In genomic region chr20:64077541-64077875, GRCh38 we compare ENCODE assay signal across 10 cellular contexts. TPM values are rescaled to one million over a fixed set of nuclear protein-coding genes. Genes with fewer than 3 reads are reported as not detected.
DNase-seq lines count a peak whose midpoint lies in the region; ATAC-seq and TF ChIP-seq lines count a peak whose summit lies in the region.
"Had no signal": no experiment of that assay in that cellular context is flagged by ENCODE, and none has a peak within 500 bp of the region (broad histone marks: within the 10 kb centered on the region; RNA-seq: fewer than 3 reads in every experiment).

No MANE protein-coding gene starts in this region.

- peaks cover 2% of the 10 kb centered on the region for H3K27me3 Mint-ChIP-seq in activated T-helper 1 cell treated with anti-CD3 and anti-CD28 coated beads, Interleukin-12 subunit alpha, Interleukin-12 subunit beta, Interleukin-2, Interleukin-4 antibody, amounts not matched to agents 30 ng/mL and 10 ng/mL and 1 ng/mL, durations not matched to agents 14 hours and 24 hours and 36 hours (ENCODE audit: insufficient read depth)

- H3K9ac ChIP-seq in BLaER1 (peak overlapping the region; percentile 92), mucosa of stomach (ENCODE audit: low read length) (peak overlapping the region; percentile 3)

- ATAC-seq in esophagus mucosa (no peak), omental fat pad (ENCODE audit: low FRiP score) (no peak)

- H4K20me1 ChIP-seq in BLaER1 = peaks cover 17% of the 10 kb centered on the region; the same call in 1 of the 2 replicates

- peaks cover 19% of the 10 kb centered on the region for H3K4me1 Mint-ChIP-seq in activated T-helper 1 cell treated with anti-CD3 and anti-CD28 coated beads, Interleukin-12 subunit alpha, Interleukin-12 subunit beta, Interleukin-2, Interleukin-4 antibody, amounts not matched to agents 30 ng/mL and 10 ng/mL and 1 ng/mL, durations not matched to agents 14 hours and 24 hours and 36 hours (ENCODE audit: low read depth)

- peak overlapping the region; percentile 84 for H3K27ac Mint-ChIP-seq in activated T-helper 1 cell treated with anti-CD3 and anti-CD28 coated beads, Interleukin-12 subunit alpha, Interleukin-12 subunit beta, Interleukin-2, Interleukin-4 antibody, amounts not matched to agents 30 ng/mL and 10 ng/mL and 1 ng/mL, durations not matched to agents 14 hours and 24 hours and 36 hours

- H3K36me3 ChIP-seq in BLaER1 (peaks cover 21% of the 10 kb centered on the region), mucosa of stomach (ENCODE audit: control insufficient read depth, insufficient read depth, low read length) (no peaks in the 10 kb centered on the region)

- peaks cover 90% of the 10 kb centered on the region for H3K4me1 ChIP-seq in BLaER1
- H3K4me1 ChIP-seq in mucosa of stomach (ENCODE audit: control insufficient read depth, insufficient read depth, low read length) = peaks cover 14% of the 10 kb centered on the region

- TF ChIP-seq CTCF in GM12875 (IDR thresholded peaks at IDR 0.05; ENCODE audit: borderline replicate concordance, insufficient read depth, low read depth, low read length) = no peak
- TF ChIP-seq CTCF in omental fat pad (IDR thresholded peaks at IDR 0.05) = no peak

- H3K4me3 Mint-ChIP-seq in activated T-helper 1 cell treated with anti-CD3 and anti-CD28 coated beads, Interleukin-12 subunit alpha, Interleukin-12 subunit beta, Interleukin-2, Interleukin-4 antibody, amounts not matched to agents 30 ng/mL and 10 ng/mL and 1 ng/mL, durations not matched to agents 14 hours and 24 hours and 36 hours = peak overlapping the region; percentile 93

- peak overlapping the region; percentile 99 for H3K4me2 ChIP-seq in BLaER1

- H3K4me3 ChIP-seq in BLaER1 (peak overlapping the region; percentile 86), GM12875 (ENCODE audit: low read depth, low read length) (peak overlapping the region; percentile 71), mucosa of stomach (ENCODE audit: low read length) (no peak overlapping the region)

- H3K9me3 ChIP-seq in BLaER1 (no peaks in the 10 kb centered on the region), mucosa of stomach (ENCODE audit: control insufficient read depth, low read length) (no peaks in the 10 kb centered on the region)

- H3K9me3 Mint-ChIP-seq in activated T-helper 1 cell treated with anti-CD3 and anti-CD28 coated beads, Interleukin-12 subunit alpha, Interleukin-12 subunit beta, Interleukin-2, Interleukin-4 antibody, amounts not matched to agents 30 ng/mL and 10 ng/mL and 1 ng/mL, durations not matched to agents 14 hours and 24 hours and 36 hours = no peaks in the 10 kb centered on the region

- no peaks in the 10 kb centered on the region for H3K27me3 ChIP-seq in BLaER1
- H3K27me3 ChIP-seq in mucosa of stomach (ENCODE audit: control insufficient read depth, insufficient read depth, low read length) = peaks cover 23% of the 10 kb centered on the region

- peaks cover 9% of the 10 kb centered on the region for H3K36me3 Mint-ChIP-seq in activated T-helper 1 cell treated with anti-CD3 and anti-CD28 coated beads, Interleukin-12 subunit alpha, Interleukin-12 subunit beta, Interleukin-2, Interleukin-4 antibody, amounts not matched to agents 30 ng/mL and 10 ng/mL and 1 ng/mL, durations not matched to agents 14 hours and 24 hours and 36 hours (ENCODE audit: low read depth)

- DNase-seq in activated T-helper 1 cell treated with anti-CD3 and anti-CD28 coated beads, Interleukin-12 subunit alpha, Interleukin-12 subunit beta, Interleukin-2, Interleukin-4 antibody, amounts not matched to agents 30 ng/mL and 10 ng/mL and 1 ng/mL, durations not matched to agents 14 hours and 24 hours and 36 hours (ENCODE audit: low spot score) = no peak
- DNase-seq in HK-2 (ENCODE audit: unreplicated experiment) = no peak
- DNase-seq in effector CD8-positive, alpha-beta T cell (lab: John Stamatoyannopoulos, UW) = no peak
- DNase-seq in omental fat pad (ENCODE audit: low spot score) = no peak

- intact Hi-C loops in activated T-helper 1 cell treated with anti-CD3 and anti-CD28 coated beads, Interleukin-12 subunit alpha, Interleukin-12 subunit beta, Interleukin-2, Interleukin-4 antibody, amounts not matched to agents 30 ng/mL and 10 ng/mL and 1 ng/mL, durations not matched to agents 14 hours and 24 hours and 36 hours (cut with micrococcal nuclease) = loop anchor here (1.0 to 5.0 kb wide), 6 partner anchors 11 to 860 kb away; partner anchors contain the start of genes C20orf204, DNAJC5, RTEL1 and YTHDF1

- peak overlapping the region; percentile 96 for H3K27ac ChIP-seq in BLaER1

RNA-seq across cellular contexts. Expression of gene RGS19, which starts 1.8 kb away (rescaled TPM):
- 54.7 and 55.9 TPM in 2 replicates for total RNA-seq in activated T-helper 1 cell treated with anti-CD3 and anti-CD28 coated beads, Interleukin-12 subunit alpha, Interleukin-12 subunit beta, Interleukin-2, Interleukin-4 antibody, amounts not matched to agents 30 ng/mL and 10 ng/mL and 1 ng/mL, durations not matched to agents 14 hours and 24 hours and 36 hours
- total RNA-seq in esophagus mucosa (6.1 TPM), omental fat pad (10 to 100 TPM; 14.0 to 45.1 (median 29.3) TPM)

RNA-seq across cellular contexts. Expression of gene OPRL1, which starts 2.4 kb away (rescaled TPM):
- total RNA-seq in activated T-helper 1 cell treated with anti-CD3 and anti-CD28 coated beads, Interleukin-12 subunit alpha, Interleukin-12 subunit beta, Interleukin-2, Interleukin-4 antibody, amounts not matched to agents 30 ng/mL and 10 ng/mL and 1 ng/mL, durations not matched to agents 14 hours and 24 hours and 36 hours = 0.16 and 0.20 TPM in 2 replicates
- total RNA-seq in esophagus mucosa (0.12 TPM), omental fat pad (1 to 10 TPM in 3 of 4 donors, under 1 TPM in 1; 0.96 to 4.4 (median 1.4) TPM)

RNA-seq across cellular contexts. Expression of gene LKAAEAR1, which starts 6.7 kb away (rescaled TPM):
- total RNA-seq in activated T-helper 1 cell treated with anti-CD3 and anti-CD28 coated beads, Interleukin-12 subunit alpha, Interleukin-12 subunit beta, Interleukin-2, Interleukin-4 antibody, amounts not matched to agents 30 ng/mL and 10 ng/mL and 1 ng/mL, durations not matched to agents 14 hours and 24 hours and 36 hours = 0.31 and 0.39 TPM in 2 replicates
- total RNA-seq in esophagus mucosa (0.36 TPM), omental fat pad (under 1 TPM in 1 of 4 donors, not detected in 3; 0.65 TPM)
- total RNA-seq: HT-29, pulmonary artery endothelial cell had no signal

RNA-seq across cellular contexts. Expression of gene TCEA2, which starts 14.5 kb away (rescaled TPM):
- total RNA-seq in activated T-helper 1 cell treated with anti-CD3 and anti-CD28 coated beads, Interleukin-12 subunit alpha, Interleukin-12 subunit beta, Interleukin-2, Interleukin-4 antibody, amounts not matched to agents 30 ng/mL and 10 ng/mL and 1 ng/mL, durations not matched to agents 14 hours and 24 hours and 36 hours = 33.8 TPM in 2 replicates
- 6.8 TPM for total RNA-seq in esophagus mucosa
- 10 to 100 TPM; 20.5 to 34.8 (median 23.4) TPM for total RNA-seq in omental fat pad

RNA-seq across cellular contexts. Expression of gene SOX18, which starts 28.1 kb away (rescaled TPM):
- total RNA-seq in activated T-helper 1 cell treated with anti-CD3 and anti-CD28 coated beads, Interleukin-12 subunit alpha, Interleukin-12 subunit beta, Interleukin-2, Interleukin-4 antibody, amounts not matched to agents 30 ng/mL and 10 ng/mL and 1 ng/mL, durations not matched to agents 14 hours and 24 hours and 36 hours = 1.3 TPM in 2 replicates
- total RNA-seq in esophagus mucosa (5.4 TPM), omental fat pad (10 to 100 TPM in 1 of 4 donors, 1 to 10 TPM in 3; 2.9 to 16.7 (median 7.7) TPM)
- total RNA-seq: HT-29 had no signal
